Comparison of ENCODE assay signal across 17 cellular contexts in the genomic region with DNA sequence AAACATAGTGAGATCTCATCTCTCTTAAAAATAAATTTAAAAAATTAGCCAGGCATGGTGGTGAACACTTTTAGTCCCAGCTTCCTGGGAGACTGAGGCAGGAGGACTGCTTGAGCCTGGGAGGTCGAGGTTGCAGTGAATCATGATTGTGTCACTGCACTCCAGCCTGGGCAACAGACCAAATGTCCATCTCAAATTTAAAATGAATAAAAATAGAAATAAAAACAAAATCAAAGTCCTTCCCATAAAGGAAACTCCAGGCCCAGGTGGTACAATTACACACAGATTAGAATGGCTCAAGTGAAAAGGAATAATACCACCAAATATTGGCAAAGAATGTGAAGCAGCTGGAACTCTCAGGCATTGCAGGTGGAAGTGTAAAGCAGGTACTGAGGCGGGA. TPM values are rescaled to one million over a fixed set of nuclear protein-coding genes. Genes with fewer than 3 reads are reported as not detected.
"Had no signal": no experiment of that assay in that cellular context is flagged by ENCODE, and none has a peak within 500 bp of the region (broad histone marks: within the 10 kb centered on the region; RNA-seq: fewer than 3 reads in every experiment).

No MANE protein-coding gene starts in this region.

- H2AFZ ChIP-seq: parathyroid adenoma had no signal

- H3K9me3 ChIP-seq: left lung, sigmoid colon, stomach, testis, upper lobe of left lung had no signal

- H3K27ac ChIP-seq: left lung, parathyroid adenoma, sigmoid colon, stomach, testis, upper lobe of left lung had no signal

- H3K27me3 ChIP-seq: left lung, sigmoid colon, stomach, testis, upper lobe of left lung had no signal

- H3K79me2 ChIP-seq: parathyroid adenoma had no signal

- H3K4me3 ChIP-seq: left lung, sigmoid colon, stomach, testis, upper lobe of left lung had no signal

- H3K4me1 ChIP-seq: testis had no signal

- H3K9ac ChIP-seq: parathyroid adenoma had no signal

- DNase-seq: activated CD4-positive, alpha-beta T cell treated with anti-CD3 and anti-CD28 coated beads, Interleukin-2, amount 50 U/mL, for 1 hour; activated CD8-positive, alpha-beta memory T cell treated with anti-CD3 and anti-CD28 coated beads for 24 hours; activated naive CD8-positive, alpha-beta T cell treated with anti-CD3 and anti-CD28 coated beads for 36 hours; endodermal cell; islet precursor cell; left lung; mammary epithelial cell; naive thymus-derived CD4-positive, alpha-beta T cell; sigmoid colon; stimulated activated CD4-positive, alpha-beta T cell treated with anti-CD3 and anti-CD28 coated beads, Interleukin-12 subunit alpha, Interleukin-12 subunit beta, amount 100 ng/mL, for 4 hours; stimulated activated CD4-positive, alpha-beta T cell treated with anti-CD3 and anti-CD28 coated beads, Interleukin-2, amount 100 ng/mL, for 24 hours; stomach; T-helper 9 cell; testis; upper lobe of left lung had no signal

- H3K36me3 ChIP-seq: left lung, sigmoid colon, stomach, upper lobe of left lung had no signal

RNA-seq across cellular contexts. Expression of a gene that starts 19.3 kb away (rescaled TPM):
- total RNA-seq: dermis microvascular lymphatic vessel endothelial cell had no signal
- polyA plus RNA-seq: mammary epithelial cell had no signal
